26 cellular contexts compared by ENCODE assay signal in genomic region chr12:105164068-105164467, GRCh38. TPM values are rescaled to one million over a fixed set of nuclear protein-coding genes. Genes with fewer than 3 reads are reported as not detected.
DNase-seq lines count a peak whose midpoint lies in the region; ATAC-seq, FAIRE-seq and TF ChIP-seq lines count a peak whose summit lies in the region.
"Had no signal": no experiment of that assay in that cellular context is flagged by ENCODE, and none has a peak within 500 bp of the region (broad histone marks: within the 10 kb centered on the region; RNA-seq: fewer than 3 reads in every experiment).

No MANE protein-coding gene starts in this region.

- peaks cover 57% of the 10 kb centered on the region; the same call in 2 of the 3 replicates for H3K36me3 ChIP-seq in K562 (ENCODE audit: control insufficient read depth, insufficient read depth, low read length)
- H3K36me3 ChIP-seq in parathyroid adenoma (ENCODE audit: control insufficient read depth, insufficient read depth, low read length), result no peaks in the 10 kb centered on the region
- H3K36me3 ChIP-seq in mesendoderm (ENCODE audit: control insufficient read depth, insufficient read depth, low read length), result no peaks in the 10 kb centered on the region

- no peak overlapping the region for H3K9ac ChIP-seq in K562 (ENCODE audit: insufficient read depth in 1 of 2, low read depth in 2 of 2, low read length in 2 of 2)
- H3K9ac ChIP-seq in parathyroid adenoma, result no peak overlapping the region
- no peak overlapping the region for H3K9ac ChIP-seq in mesendoderm (ENCODE audit: low read length)

- FAIRE-seq in K562 (lab: Jason Lieb, UNC), result no peak
- FAIRE-seq: A549, keratinocyte had no signal

- no peak overlapping the region for H2BK15ac ChIP-seq in mesendoderm (replicated peaks; ENCODE audit: low read depth)

- no peak overlapping the region for H4K8ac ChIP-seq in mesendoderm (ENCODE audit: low read depth, low read length)

- no peak overlapping the region for H4K5ac ChIP-seq in mesendoderm (ENCODE audit: low read length)

- no peak overlapping the region for H3K56ac ChIP-seq in mesendoderm (ENCODE audit: low read length)

- no peaks in the 10 kb centered on the region for H3K9me3 Mint-ChIP-seq in naive thymus-derived CD8-positive, alpha-beta T cell
- H3K9me3 Mint-ChIP-seq: activated naive CD8-positive, alpha-beta T cell treated with anti-CD3 and anti-CD28 coated beads, Interleukin-2, amount 10 ng/mL, durations not matched to agents 7 days and 5 days; HFFc6; T-helper 2 cell treated with Interferon-gamma antibody and Interleukin-4, amounts not matched to agents 5 μg/mL and 100 μg/mL, for 36 hours had no signal

- in situ Hi-C loops in K562 (cut with MboI), result no loop called here

- intact Hi-C loops in K562 (cut with micrococcal nuclease), result no loop called here

- H3K27ac ChIP-seq in K562 (ENCODE audit: extremely low read depth, low read depth, low read length), result no peak overlapping the region
- H3K27ac ChIP-seq in parathyroid adenoma, result peak overlapping the region; percentile 4
- H3K27ac ChIP-seq in mesendoderm (ENCODE audit: low read depth, low read length), result no peak overlapping the region
- H3K27ac ChIP-seq: A549, brain microvascular endothelial cell, gastroesophageal sphincter, stomach, transverse colon had no signal

- no TSS peak for BruUV-seq in K562 (replicated peaks; lab: Mats Ljungman, UMichigan)

- TF ChIP-seq CTCF in K562 (IDR thresholded peaks at IDR 0.05 in 2 of 3, conservative IDR thresholded peaks at IDR 0.05 in 1 of 3; ENCODE audit: insufficient read depth in 2 of 3, low read depth in 1 of 3, low read length in 3 of 3) (no peak), parathyroid adenoma (IDR thresholded peaks at IDR 0.05) (no peak)

- H3K27me3 Mint-ChIP-seq in naive thymus-derived CD8-positive, alpha-beta T cell, result no peaks in the 10 kb centered on the region
- H3K27me3 Mint-ChIP-seq: activated naive CD8-positive, alpha-beta T cell treated with anti-CD3 and anti-CD28 coated beads, Interleukin-2, amount 10 ng/mL, durations not matched to agents 7 days and 5 days; B cell had no signal

- peak overlapping the region in 2 of 10 donors; percentile 27 to 61 for H3K27ac Mint-ChIP-seq in naive thymus-derived CD8-positive, alpha-beta T cell
- H3K27ac Mint-ChIP-seq: activated naive CD8-positive, alpha-beta T cell treated with anti-CD3 and anti-CD28 coated beads, Interleukin-2, amount 10 ng/mL, durations not matched to agents 7 days and 5 days; HFFc6; T-helper 2 cell treated with Interferon-gamma antibody and Interleukin-4, amounts not matched to agents 5 μg/mL and 100 μg/mL, for 36 hours had no signal

- POLR2A ChIA-PET in K562 (lab: Yijun Ruan, JAX), result interaction anchor here (0.7 kb wide), 1 partner anchor 696 kb away, joined by 3 read pairs; no protein-coding TSS in a partner anchor
- POLR2A ChIA-PET in naive thymus-derived CD8-positive, alpha-beta T cell (lab: Charles Lee), result no interaction called here

- H3K4ac ChIP-seq in mesendoderm (ENCODE audit: low read depth, low read length), result no peak overlapping the region

- H3K18ac ChIP-seq in mesendoderm (ENCODE audit: low read length), result no peak overlapping the region

- DNase-seq in NCI-H2171 treated with DMSO at 0.1 percent for 48 hours (lab: John Stamatoyannopoulos, UW) (peak; percentile 35), NCI-H2171 (lab: John Stamatoyannopoulos, UW) (no peak), NCI-H187 (lab: John Stamatoyannopoulos, UW) (peak; percentile 44 to 75), K562 (ENCODE audit: extremely low read depth in 1 of 4, low spot score in 3 of 4) (peak in 1 of 4 experiments; percentile 18), mesendoderm (no peak)
- DNase-seq in naive thymus-derived CD8-positive, alpha-beta T cell, result no peak
- DNase-seq: activated CD4-positive, CD25-positive, alpha-beta regulatory T cell; activated CD8-positive, alpha-beta memory T cell treated with anti-CD3 and anti-CD28 coated beads for 24 hours; activated naive CD8-positive, alpha-beta T cell treated with anti-CD3 and anti-CD28 coated beads, Interleukin-2, amount 10 ng/mL, durations not matched to agents 7 days and 5 days; brain microvascular endothelial cell; cortex of kidney; HFFc6; KG1; NCI-H2029; NCI-H748 treated with DMSO at 0.1 percent for 48 hours; stimulated activated CD4-positive, alpha-beta T cell treated with anti-CD3 and anti-CD28 coated beads, Interleukin-4, amount 100 ng/mL, for 24 hours; stomach; transverse colon had no signal

- no peak for TF ChIP-seq RAD21 in K562 (CRISPR knock-in tag; conservative IDR thresholded peaks at IDR 0.05 in 1 of 2, IDR thresholded peaks at IDR 0.05 in 1 of 2)

- H4K20me1 ChIP-seq in K562 (replicated peaks; ENCODE audit: control insufficient read depth, insufficient read depth, low read length), result no peaks in the 10 kb centered on the region

- H2BK120ac ChIP-seq in mesendoderm (ENCODE audit: low read depth, low read length), result no peak overlapping the region

- H3K79me2 ChIP-seq in K562 (ENCODE audit: control insufficient read depth, insufficient read depth, low read length), result no peaks in the 10 kb centered on the region
- H3K79me2 ChIP-seq in parathyroid adenoma, result no peaks in the 10 kb centered on the region
- H3K79me2 ChIP-seq in mesendoderm (ENCODE audit: control insufficient read depth, insufficient read depth, low read length), result no peaks in the 10 kb centered on the region

- H3K4me2 ChIP-seq in K562 (ENCODE audit: insufficient read depth, low read length), result no peak overlapping the region
- H3K4me2 ChIP-seq in parathyroid adenoma (ENCODE audit: low read length), result peak overlapping the region; percentile 54
- no peak overlapping the region for H3K4me2 ChIP-seq in mesendoderm (ENCODE audit: low read length)
- H3K4me2 ChIP-seq: A549 had no signal

- H3K4me1 Mint-ChIP-seq in naive thymus-derived CD8-positive, alpha-beta T cell, result peaks cover 0 to 3% (median 0%) of the 10 kb centered on the region in 4 donors
- H3K4me1 Mint-ChIP-seq: activated naive CD8-positive, alpha-beta T cell treated with anti-CD3 and anti-CD28 coated beads, Interleukin-2, amount 10 ng/mL, durations not matched to agents 7 days and 5 days; B cell had no signal

- no peak overlapping the region for H3K4me3 ChIP-seq in K562
- H3K4me3 ChIP-seq in parathyroid adenoma (ENCODE audit: low read depth, low read length), result peak overlapping the region; percentile 3
- H3K4me3 ChIP-seq in mesendoderm (ENCODE audit: low read length), result no peak overlapping the region
- H3K4me3 ChIP-seq: A549, gastroesophageal sphincter, stomach, transverse colon had no signal

- H3K27me3 ChIP-seq in K562 (ENCODE audit: control insufficient read depth in 2 of 2, insufficient read depth in 2 of 2, low read length in 2 of 2) (no peaks in the 10 kb centered on the region), parathyroid adenoma (ENCODE audit: control insufficient read depth, insufficient read depth, low read length) (no peaks in the 10 kb centered on the region), mesendoderm (ENCODE audit: insufficient read depth, low read length, poor library complexity) (no peaks in the 10 kb centered on the region)
- H3K27me3 ChIP-seq: brain microvascular endothelial cell, gastroesophageal sphincter, stomach, transverse colon had no signal

- H2BK5ac ChIP-seq in mesendoderm (ENCODE audit: low read length), result no peak overlapping the region

- no peak overlapping the region for H2AK5ac ChIP-seq in mesendoderm (ENCODE audit: low read length)

- H3K4me1 ChIP-seq in K562 (replicated peaks in 1 of 2; ENCODE audit: control insufficient read depth in 2 of 2, insufficient read depth in 2 of 2, low read length in 2 of 2) (no peaks in the 10 kb centered on the region), parathyroid adenoma (peaks cover 12% of the 10 kb centered on the region), mesendoderm (ENCODE audit: control insufficient read depth, low read depth, low read length) (no peaks in the 10 kb centered on the region)
- H3K4me1 ChIP-seq: A549, gastroesophageal sphincter, transverse colon had no signal

- no peak overlapping the region for H2AFZ ChIP-seq in K562 (ENCODE audit: low read depth, low read length)
- no peak overlapping the region for H2AFZ ChIP-seq in parathyroid adenoma

- WGBS in K562 (ENCODE audit: insufficient coverage, low coverage, missing lambda C conversion rate), result 76% methylated on average over 2 of the region's 2 CpGs
- no CpG with 5 or more reads among the region's 2 CpGs for WGBS in mesendoderm (ENCODE audit: extremely low coverage, insufficient coverage, low lambda C conversion rate)

- H3K36me3 Mint-ChIP-seq in naive thymus-derived CD8-positive, alpha-beta T cell, result peaks cover 0 to 64% (median 15%) of the 10 kb centered on the region in 3 donors

- H3K79me1 ChIP-seq in mesendoderm (ENCODE audit: low read length), result no peaks in the 10 kb centered on the region

- no peaks in the 10 kb centered on the region for H3K9me1 ChIP-seq in K562 (ENCODE audit: control insufficient read depth, insufficient read depth, low read length)

- no peak for TF ChIP-seq POLR2A in K562 (conservative IDR thresholded peaks at IDR 0.05)

- TF ChIP-seq EP300 in K562 (IDR thresholded peaks at IDR 0.05; ENCODE audit: low read length), result no peak

- H3K4me3 Mint-ChIP-seq in naive thymus-derived CD8-positive, alpha-beta T cell, result no peak overlapping the region
- H3K4me3 Mint-ChIP-seq: activated naive CD8-positive, alpha-beta T cell treated with anti-CD3 and anti-CD28 coated beads, Interleukin-2, amount 10 ng/mL, durations not matched to agents 7 days and 5 days; B cell; HFFc6; T-helper 2 cell treated with Interferon-gamma antibody and Interleukin-4, amounts not matched to agents 5 μg/mL and 100 μg/mL, for 36 hours had no signal

- no peak overlapping the region for H3K23ac ChIP-seq in mesendoderm (ENCODE audit: low read length)

- no peak for ATAC-seq in K562
- no peak for ATAC-seq in GM19455 (IDR thresholded peaks at IDR 0.05; ENCODE audit: unreplicated experiment)
- ATAC-seq in naive thymus-derived CD8-positive, alpha-beta T cell, result no peak
- ATAC-seq: A549, gastroesophageal sphincter, SK-N-SH treated with all-trans-retinoic acid at 6 μM for 48 hours had no signal

- CTCF ChIA-PET in K562 (lab: Yijun Ruan, JAX; ENCODE audit: low intra/inter-chr PET ratio), result no interaction called here

- no peaks in the 10 kb centered on the region for H3K9me3 ChIP-seq in K562 (replicated peaks; ENCODE audit: control insufficient read depth, insufficient read depth, low read depth, low read length)
- no peaks in the 10 kb centered on the region for H3K9me3 ChIP-seq in parathyroid adenoma (ENCODE audit: control insufficient read depth, low read length)
- H3K9me3 ChIP-seq: A549, gastroesophageal sphincter, stomach, transverse colon had no signal

RNA-seq across cellular contexts. Expression of gene WASHC4, which starts 56.5 kb away (rescaled TPM):
- 28.7 and 119 TPM in 2 replicates for total RNA-seq in K562 (2011; cell fraction: chromatin; rRNA removed; ENCODE audit: low replicate concordance)
- total RNA-seq in K562 (2011; cell fraction: nucleolus; rRNA removed), result 8.2 and 17.6 TPM in 2 replicates
- 32.0 and 43.8 TPM in 2 replicates for total RNA-seq in K562 (2011; cell fraction: nucleoplasm; rRNA removed)
- 18.2 and 21.1 TPM in 2 replicates for total RNA-seq in K562 (2014; rRNA removed)
- total RNA-seq in K562 (2014; rRNA removed; fragmentation: Illumina TruSeq; extraction: Trizol), result 36.2 and 39.5 TPM in 2 replicates
- 32.1 and 38.5 TPM in 2 replicates for total RNA-seq in K562 (2015; rRNA removed; fragmentation: Illumina TruSeq; extraction: Trizol)
- total RNA-seq in K562 (2021), result 24.1 and 25.4 TPM in 2 replicates
- 18.7 and 28.2 TPM in 2 replicates for polyA plus RNA-seq in K562 (2011; rRNA removed)
- 2.8 and 6.9 TPM in 2 replicates for polyA plus RNA-seq in K562 (2011; cell fraction: cytosol; rRNA removed)
- 15.5 and 22.9 TPM in 2 replicates for polyA plus RNA-seq in K562 (2011; cell fraction: nucleus; rRNA removed)
- 12.8 and 13.6 TPM in 2 replicates for polyA plus RNA-seq in K562 (2012)
- 16.9 and 21.3 TPM in 2 replicates for polyA plus RNA-seq in K562 (2014; fragmentation: Illumina TruSeq; extraction: Trizol)
- 10 to 100 TPM; 12.5 to 13.3 TPM for polyA plus RNA-seq in K562 (2014; fragmentation: Nextera tagmentation; extraction: Ambion mirVana)
- 13.9 and 23.2 TPM in 2 replicates for polyA plus RNA-seq in K562 (2014; rRNA removed)
- 44.1 and 50.3 TPM in 2 replicates for polyA minus RNA-seq in K562 (2011; rRNA and poly(A)+ RNA removed)
- 20.8 and 26.1 TPM in 2 replicates for polyA minus RNA-seq in K562 (2011; cell fraction: cytosol; rRNA and poly(A)+ RNA removed)
- polyA minus RNA-seq in K562 (2011; cell fraction: nucleus; rRNA and poly(A)+ RNA removed), result 31.0 and 60.0 TPM in 2 replicates
- 30.2 TPM for polyA plus RNA-seq in mesendoderm (2013, experiment 1 of 2)
- 32.0 TPM for polyA plus RNA-seq in mesendoderm (2013, experiment 2 of 2)
- total RNA-seq in naive thymus-derived CD8-positive, alpha-beta T cell, result 10 to 100 TPM; 75.1 to 87.8 TPM
- 10 to 100 TPM; 25.5 to 30.3 (median 29.0) TPM for polyA plus RNA-seq in naive thymus-derived CD8-positive, alpha-beta T cell

Comparison
In these comparisons a context has a peak if more than half of its experiments do, and no peak if none do; other contexts are left out.
1. DNase-seq: peak in NCI-H2171 treated with DMSO at 0.1 percent for 48 hours (single experiment) and NCI-H187 (2 of 2); none in NCI-H2171 (single experiment), mesendoderm (single experiment) and naive thymus-derived CD8-positive, alpha-beta T cell (0 of 10).